ENCODE assay signal across 23 cellular contexts in the genomic region with DNA sequence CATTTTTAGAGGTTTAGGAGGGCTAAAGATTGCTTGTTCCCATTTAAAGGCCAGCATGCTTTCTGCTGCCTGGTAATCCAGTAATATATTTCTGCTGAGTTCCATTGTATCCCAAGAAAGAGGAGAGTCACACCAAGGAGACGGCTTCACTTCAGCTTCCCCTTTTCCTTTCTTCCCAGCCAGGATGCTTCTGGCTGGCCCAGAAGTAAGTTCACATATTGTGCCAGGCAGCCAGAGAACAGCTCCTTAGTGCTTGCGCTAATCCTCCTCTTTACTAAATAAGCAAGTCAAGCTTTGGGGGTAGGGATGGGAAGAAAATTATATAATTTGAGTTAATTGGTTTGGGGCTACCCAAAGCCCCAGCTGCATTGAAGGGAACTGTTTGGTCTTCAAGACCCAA.
"Had no signal": no experiment of that assay in that cellular context is flagged by ENCODE, and none has a peak within 500 bp of the region (broad histone marks: within the 10 kb centered on the region; RNA-seq: fewer than 3 reads in every experiment).

No MANE protein-coding gene starts in this region.

- H3K4me3 ChIP-seq: SJSA1 had no signal

- H3K4me1 ChIP-seq: SJSA1 had no signal

- H3K4me3 Mint-ChIP-seq: activated CD4-positive, alpha-beta memory T cell treated with anti-CD3 and anti-CD28 coated beads, Interleukin-2, amount 10 ng/mL, durations not matched to agents 7 days and 5 days; activated naive CD4-positive, alpha-beta T cell treated with anti-CD3 and anti-CD28 coated beads, Interleukin-2, amount 10 ng/mL, durations not matched to agents 7 days and 5 days; activated naive CD8-positive, alpha-beta T cell treated with anti-CD3 and anti-CD28 coated beads for 36 hours; T-helper 1 cell treated with Interleukin-12 subunit alpha and Interleukin-12 subunit beta and Interleukin-4 antibody, amounts not matched to agents 30 μg/mL and 1 μg/mL, for 36 hours had no signal

- H3K27ac Mint-ChIP-seq: activated CD4-positive, alpha-beta memory T cell treated with anti-CD3 and anti-CD28 coated beads, Interleukin-2, amount 10 ng/mL, durations not matched to agents 7 days and 5 days; activated naive CD4-positive, alpha-beta T cell treated with anti-CD3 and anti-CD28 coated beads, Interleukin-2, amount 10 ng/mL, durations not matched to agents 7 days and 5 days; activated naive CD8-positive, alpha-beta T cell treated with anti-CD3 and anti-CD28 coated beads for 36 hours; activated T-helper 2 cell treated with anti-CD3 and anti-CD28 coated beads, Interferon-gamma antibody, Interleukin-2, Interleukin-4, amounts not matched to agents 10 μg/mL and 5 μg/mL and 100 μg/mL, durations not matched to agents 14 hours and 24 hours and 36 hours; T-helper 1 cell treated with Interleukin-12 subunit alpha and Interleukin-12 subunit beta and Interleukin-4 antibody, amounts not matched to agents 30 μg/mL and 1 μg/mL, for 36 hours had no signal

- H3K4me1 Mint-ChIP-seq: activated naive CD8-positive, alpha-beta T cell treated with anti-CD3 and anti-CD28 coated beads for 36 hours had no signal

- H3K9me3 Mint-ChIP-seq: activated CD4-positive, alpha-beta memory T cell treated with anti-CD3 and anti-CD28 coated beads, Interleukin-2, amount 10 ng/mL, durations not matched to agents 7 days and 5 days; activated naive CD4-positive, alpha-beta T cell treated with anti-CD3 and anti-CD28 coated beads, Interleukin-2, amount 10 ng/mL, durations not matched to agents 7 days and 5 days; activated naive CD8-positive, alpha-beta T cell treated with anti-CD3 and anti-CD28 coated beads for 36 hours; activated T-helper 2 cell treated with anti-CD3 and anti-CD28 coated beads, Interferon-gamma antibody, Interleukin-2, Interleukin-4, amounts not matched to agents 10 μg/mL and 5 μg/mL and 100 μg/mL, durations not matched to agents 14 hours and 24 hours and 36 hours; T-helper 1 cell treated with Interleukin-12 subunit alpha and Interleukin-12 subunit beta and Interleukin-4 antibody, amounts not matched to agents 30 μg/mL and 1 μg/mL, for 36 hours had no signal

- H3K9me3 ChIP-seq: SJSA1 had no signal

- H3K27me3 Mint-ChIP-seq: activated naive CD8-positive, alpha-beta T cell treated with anti-CD3 and anti-CD28 coated beads for 36 hours had no signal

- H3K27ac ChIP-seq: RWPE1, SJSA1 had no signal

- H3K36me3 ChIP-seq: SJSA1 had no signal

- H3K36me3 Mint-ChIP-seq: activated naive CD4-positive, alpha-beta T cell treated with anti-CD3 and anti-CD28 coated beads, Interleukin-2, amount 10 ng/mL, durations not matched to agents 7 days and 5 days; activated naive CD8-positive, alpha-beta T cell treated with anti-CD3 and anti-CD28 coated beads for 36 hours had no signal

- H3K27me3 ChIP-seq: SJSA1 had no signal

- DNase-seq: activated CD4-positive, alpha-beta memory T cell treated with anti-CD3 and anti-CD28 coated beads, Interleukin-2, amount 10 ng/mL, durations not matched to agents 7 days and 5 days; activated CD4-positive, alpha-beta T cell treated with anti-CD3 and anti-CD28 coated beads, Interleukin-2, amount 50 U/mL, for 1 hour; activated CD4-positive, CD25-positive, alpha-beta regulatory T cell; activated gamma-delta T cell treated with Interleukin-2 at 50 U/mL for 16 hours; activated naive CD4-positive, alpha-beta T cell treated with anti-CD3 and anti-CD28 coated beads, Interleukin-2, amount 10 ng/mL, durations not matched to agents 7 days and 5 days; activated naive CD8-positive, alpha-beta T cell treated with anti-CD3 and anti-CD28 coated beads for 36 hours; activated T-cell treated with anti-CD3 and anti-CD28 coated beads for 4 hours; activated T-cell treated with anti-CD3 and anti-CD28 coated beads, Interleukin-2, amount 50 U/mL, for 48 hours; Karpas-422; MM.1S; NCI-H1105; NCI-H146; NCI-H187 treated with DMSO at 0.1 percent for 48 hours; NCI-H2081 treated with DMSO at 0.1 percent for 48 hours; NCI-H446; NK-92 treated with Interleukin-12 subunit alpha and Interleukin-12 subunit beta, amount 100 ng/mL, for 24 hours; OCI-M1; Right ventricle myocardium superior; T-helper 9 cell had no signal
